ENCODE assay signal across 8 cellular contexts in the genomic region with DNA sequence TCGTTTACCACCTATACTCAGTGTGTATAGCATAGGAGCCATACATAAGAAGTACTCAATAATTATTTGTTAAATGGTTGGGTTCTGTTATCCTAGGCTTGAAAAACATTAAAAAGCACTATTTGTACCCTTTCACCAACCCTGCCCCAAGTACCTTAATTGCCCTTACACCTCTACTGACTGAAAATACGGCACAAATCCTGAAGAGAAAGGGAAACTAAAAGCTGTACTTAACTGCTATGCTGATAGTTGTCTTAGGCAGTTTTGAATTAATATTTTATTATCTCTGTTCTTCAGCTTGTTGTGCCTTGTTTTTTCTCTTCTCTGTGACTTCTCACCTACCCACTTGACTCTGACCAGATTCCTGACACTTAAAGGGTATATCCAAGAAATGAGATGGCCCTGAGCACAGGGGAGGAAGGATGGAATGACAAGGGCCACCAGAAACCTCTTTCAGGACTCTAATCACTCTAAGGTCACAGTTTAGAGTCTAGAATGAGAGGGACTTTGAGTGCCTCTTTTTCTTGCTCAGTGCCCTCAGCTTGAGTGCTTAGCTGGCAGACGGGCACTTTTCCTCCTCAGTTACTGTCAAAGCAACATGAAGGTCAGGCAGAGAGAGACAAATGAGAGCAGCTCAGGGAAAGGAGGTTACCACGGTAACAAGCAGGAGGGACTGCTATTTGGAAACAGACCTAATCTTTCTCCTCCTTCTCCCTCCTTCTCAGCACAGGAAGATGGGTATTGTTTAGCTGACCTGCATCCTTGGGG.
DNase-seq lines count a peak whose midpoint lies in the region; ATAC-seq and TF ChIP-seq lines count a peak whose summit lies in the region.

No MANE protein-coding gene starts in this region.

- no peak for TF ChIP-seq CTCF in body of pancreas (IDR thresholded peaks at IDR 0.05)
- no peak for TF ChIP-seq CTCF in thyroid gland (IDR thresholded peaks at IDR 0.05)

- TF ChIP-seq POLR2A in body of pancreas (IDR thresholded peaks at IDR 0.05) (no peak), thyroid gland (IDR thresholded peaks at IDR 0.05) (no peak)

- peaks cover 18% of the 10 kb centered on the region for H3K4me1 ChIP-seq in body of pancreas
- peaks cover 63 to 69% of the 10 kb centered on the region in 2 donors for H3K4me1 ChIP-seq in thyroid gland

- H3K27me3 ChIP-seq in body of pancreas, result no peaks in the 10 kb centered on the region
- H3K27me3 ChIP-seq in thyroid gland, result no peaks in the 10 kb centered on the region

- WGBS in body of pancreas, 2 donors, result 34 to 41% methylated on average over 4 of the region's 4 CpGs
- WGBS in thyroid gland, 2 donors, result 24 to 26% methylated on average over 4 of the region's 4 CpGs

- no peaks in the 10 kb centered on the region for H3K36me3 ChIP-seq in body of pancreas (replicated peaks in 1 of 2; ENCODE audit: insufficient read depth in 1 of 2, low read depth in 2 of 2)
- no peaks in the 10 kb centered on the region for H3K36me3 ChIP-seq in thyroid gland

- intact Hi-C loops in body of pancreas (cut with DNase I) (no loop called here), thyroid gland (cut with DNase I) (no loop called here)

- peak; percentile 47 for ATAC-seq in HG02678 (IDR thresholded peaks at IDR 0.05; ENCODE audit: unreplicated experiment)
- ATAC-seq in body of pancreas, result peak; percentile 68
- no peak for ATAC-seq in HG02610 (IDR thresholded peaks at IDR 0.05; ENCODE audit: unreplicated experiment)

- DNase-seq in EH (ENCODE audit: low read depth) (peak; percentile 58), NCI-H69 (lab: John Stamatoyannopoulos, UW) (peak; percentile 90), body of pancreas (peak in 3 of 4 donors; percentile 23 to 49 (median 35)), left kidney (ENCODE audit: low read depth, low spot score) (peak; percentile 89), thyroid gland (peak; percentile 92), activated gamma-delta T cell (lab: John Stamatoyannopoulos, UW) (no peak)

- H3K27ac ChIP-seq in body of pancreas (peak overlapping the region in 1 of 4 donors; percentile 22), thyroid gland (peak overlapping the region; percentile 65 to 84 (median 80))

- H3K9me3 ChIP-seq in body of pancreas (no peaks in the 10 kb centered on the region), thyroid gland (no peaks in the 10 kb centered on the region)

- no peak overlapping the region for H3K4me3 ChIP-seq in body of pancreas
- no peak overlapping the region for H3K4me3 ChIP-seq in thyroid gland (replicated peaks in 1 of 3)
